Comparison of ENCODE assay signal across 22 cellular contexts in genomic region chr1:22536506-22536905, GRCh38. TPM values are rescaled to one million over a fixed set of nuclear protein-coding genes. Genes with fewer than 3 reads are reported as not detected.
"Had no signal": no experiment of that assay in that cellular context is flagged by ENCODE, and none has a peak within 500 bp of the region (broad histone marks: within the 10 kb centered on the region; RNA-seq: fewer than 3 reads in every experiment).

No MANE protein-coding gene starts in this region.

- H3K4me3 Mint-ChIP-seq: activated B cell treated with CpG ODN at 0.5 μM for 24 hours; activated CD4-positive, alpha-beta T cell treated with anti-CD3 and anti-CD28 coated beads, Interleukin-2, amount 10 ng/mL, durations not matched to agents 24 days and 14 days; naive thymus-derived CD8-positive, alpha-beta T cell had no signal

- H3K4me3 ChIP-seq: breast epithelium, dorsolateral prefrontal cortex, heart left ventricle, suprapubic skin, upper lobe of left lung had no signal

- H3K9me3 ChIP-seq: breast epithelium, heart left ventricle, neutrophil, suprapubic skin, upper lobe of left lung had no signal

- H3K27me3 Mint-ChIP-seq: activated B cell treated with CpG ODN at 0.5 μM for 24 hours; activated CD4-positive, alpha-beta T cell treated with anti-CD3 and anti-CD28 coated beads, Interleukin-2, amount 10 ng/mL, durations not matched to agents 24 days and 14 days; naive thymus-derived CD8-positive, alpha-beta T cell had no signal

- H3K27ac Mint-ChIP-seq: activated B cell treated with CpG ODN at 0.5 μM for 24 hours; activated CD4-positive, alpha-beta T cell treated with anti-CD3 and anti-CD28 coated beads, Interleukin-2, amount 10 ng/mL, durations not matched to agents 24 days and 14 days had no signal

- DNase-seq: activated B cell treated with CpG ODN at 0.5 μM for 24 hours; activated CD4-positive, alpha-beta T cell treated with anti-CD3 and anti-CD28 coated beads, Interleukin-2, amount 10 ng/mL, durations not matched to agents 24 days and 14 days; activated naive CD4-positive, alpha-beta T cell treated with Interleukin-2 at 50 U/mL for 16 hours; aorta; erythroblast; foreskin melanocyte; left cardiac atrium; naive thymus-derived CD8-positive, alpha-beta T cell; small intestine; stimulated activated CD4-positive, alpha-beta T cell treated with anti-CD3 and anti-CD28 coated beads, Interleukin-4, amount 100 ng/mL, for 4 hours; stimulated activated CD8-positive, alpha-beta memory T cell treated with anti-CD3 and anti-CD28 coated beads, Interleukin-4, amount 100 ng/mL, for 48 hours; stimulated activated naive CD4-positive, alpha-beta T cell treated with Interleukin-2 at 50 U/mL for 16 hours; SW 1271; upper lobe of left lung had no signal

- H3K36me3 ChIP-seq: breast epithelium, neutrophil, suprapubic skin, upper lobe of left lung had no signal

- H3K4me1 ChIP-seq: breast epithelium, suprapubic skin, upper lobe of left lung had no signal

- H3K27ac ChIP-seq: breast epithelium, heart left ventricle, neutrophil, suprapubic skin, upper lobe of left lung had no signal

- ATAC-seq: naive thymus-derived CD8-positive, alpha-beta T cell had no signal

- H3K9me3 Mint-ChIP-seq: activated B cell treated with CpG ODN at 0.5 μM for 24 hours; activated CD4-positive, alpha-beta T cell treated with anti-CD3 and anti-CD28 coated beads, Interleukin-2, amount 10 ng/mL, durations not matched to agents 24 days and 14 days; naive thymus-derived CD8-positive, alpha-beta T cell had no signal

- H3K27me3 ChIP-seq: breast epithelium, dorsolateral prefrontal cortex, heart left ventricle, neutrophil, suprapubic skin, upper lobe of left lung had no signal

RNA-seq across cellular contexts. Expression of gene EPHA8, which starts 26.8 kb away (rescaled TPM):
- total RNA-seq: activated B cell treated with CpG ODN at 0.5 μM for 24 hours; activated CD4-positive, alpha-beta T cell treated with anti-CD3 and anti-CD28 coated beads, Interleukin-2, amount 10 ng/mL, durations not matched to agents 24 days and 14 days; aorta; breast epithelium; left cardiac atrium; lung microvascular endothelial cell; mononuclear cell; naive thymus-derived CD8-positive, alpha-beta T cell; T-helper 2 cell treated with Interferon-gamma antibody and Interleukin-4, amounts not matched to agents 100 ng/mL and 5 ng/mL, for 36 hours; upper lobe of left lung had no signal
- polyA plus RNA-seq: aorta; heart left ventricle; naive thymus-derived CD8-positive, alpha-beta T cell had no signal
